Comparison of ENCODE assay signal across 1 cellular context in genomic region chr9:77956555-77956954, GRCh38.
A peak's percentile ranks its signal among the peaks of the same experiment; 100 is the strongest.
TF ChIP-seq lines count a peak whose summit lies in the region.

No MANE protein-coding gene starts in this region.

TF ChIP-seq in WTC11, 78 proteins besides CTCF, POLR2A, EP300 and RAD21 (continued from another document):
- TF ChIP-seq NFYB (CRISPR knock-in tag; conservative IDR thresholded peaks at IDR 0.05; ENCODE audit: low read depth) (no peak), ZNF532 (CRISPR knock-in tag; IDR thresholded peaks at IDR 0.05; ENCODE audit: borderline replicate concordance) (no peak), AR (CRISPR knock-in tag; IDR thresholded peaks at IDR 0.05) (no peak), ELF4 (CRISPR knock-in tag; IDR thresholded peaks at IDR 0.05; ENCODE audit: low read depth) (no peak), NR1H2 (CRISPR knock-in tag; IDR thresholded peaks at IDR 0.05) (no peak), ZNF232 (CRISPR knock-in tag; IDR thresholded peaks at IDR 0.05) (no peak), JUN (CRISPR knock-in tag; IDR thresholded peaks at IDR 0.05) (no peak), ATF3 (CRISPR knock-in tag; conservative IDR thresholded peaks at IDR 0.05) (no peak), USF1 (CRISPR knock-in tag; IDR thresholded peaks at IDR 0.05) (no peak), ZNF281 (CRISPR knock-in tag; IDR thresholded peaks at IDR 0.05) (no peak), RORB (CRISPR knock-in tag; IDR thresholded peaks at IDR 0.05) (no peak), HMGXB4 (CRISPR knock-in tag; IDR thresholded peaks at IDR 0.05) (no peak), TCF7 (CRISPR knock-in tag; IDR thresholded peaks at IDR 0.05; ENCODE audit: low read depth) (no peak), USF2 (CRISPR knock-in tag; IDR thresholded peaks at IDR 0.05) (no peak), FOXP4 (CRISPR knock-in tag; IDR thresholded peaks at IDR 0.05) (peak; percentile 32; the same call in 1 of the 2 replicates), TEAD1 (CRISPR knock-in tag; IDR thresholded peaks at IDR 0.05) (peak; percentile 64; the same call in 1 of the 2 replicates), ZMAT4 (CRISPR knock-in tag; IDR thresholded peaks at IDR 0.05) (no peak), ZNF396 (CRISPR knock-in tag; IDR thresholded peaks at IDR 0.05; ENCODE audit: borderline replicate concordance) (no peak), ATF6 (CRISPR knock-in tag; IDR thresholded peaks at IDR 0.05) (no peak), SOX15 (CRISPR knock-in tag; IDR thresholded peaks at IDR 0.05) (no peak)
TF ChIP-seq in WTC11: peak in this region for 3.
